ENCODE assay signal across 1 cellular context in the genomic region with DNA sequence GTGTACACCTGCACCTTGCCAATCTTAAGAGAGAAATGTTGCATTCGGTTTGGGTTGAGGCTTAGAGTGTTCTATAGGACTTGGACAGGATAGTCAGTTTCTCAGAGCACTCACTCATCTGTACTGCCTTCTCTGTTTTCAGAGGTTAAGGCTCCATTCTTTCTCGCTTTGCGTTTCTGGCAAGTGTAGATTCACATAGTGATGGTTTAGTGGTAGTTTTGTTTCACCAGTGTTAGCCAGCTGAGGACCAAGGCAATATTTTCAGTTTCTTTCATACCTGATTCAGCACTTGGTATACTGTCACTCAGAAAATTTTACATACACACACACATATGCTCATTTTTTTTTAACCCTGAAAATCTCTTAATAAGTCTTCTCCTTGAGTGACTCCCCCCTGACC.
TF ChIP-seq lines count a peak whose summit lies in the region.

No MANE protein-coding gene starts in this region.

TF ChIP-seq in SK-N-SH treated with all-trans-retinoic acid at 6 μM for 48 hours, 23 proteins besides CTCF, POLR2A, EP300 and RAD21 (continued from another document):
- TF ChIP-seq, protein P1, sequence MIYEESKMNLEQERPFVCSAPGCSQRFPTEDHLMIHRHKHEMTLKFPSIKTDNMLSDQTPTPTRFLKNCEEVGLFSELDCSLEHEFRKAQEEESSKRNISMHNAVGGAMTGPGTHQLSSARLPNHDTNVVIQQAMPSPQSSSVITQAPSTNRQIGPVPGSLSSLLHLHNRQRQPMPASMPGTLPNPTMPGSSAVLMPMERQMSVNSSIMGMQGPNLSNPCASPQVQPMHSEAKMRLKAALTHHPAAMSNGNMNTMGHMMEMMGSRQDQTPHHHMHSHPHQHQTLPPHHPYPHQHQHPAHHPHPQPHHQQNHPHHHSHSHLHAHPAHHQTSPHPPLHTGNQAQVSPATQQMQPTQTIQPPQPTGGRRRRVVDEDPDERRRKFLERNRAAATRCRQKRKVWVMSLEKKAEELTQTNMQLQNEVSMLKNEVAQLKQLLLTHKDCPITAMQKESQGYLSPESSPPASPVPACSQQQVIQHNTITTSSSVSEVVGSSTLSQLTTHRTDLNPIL (CRISPR knock-in tag; IDR thresholded peaks at IDR 0.05; ENCODE audit: low read depth), result no peak
- TF ChIP-seq ZNF565 (CRISPR knock-in tag; conservative IDR thresholded peaks at IDR 0.05; ENCODE audit: low read depth) (no peak), CSRNP3 (CRISPR knock-in tag; IDR thresholded peaks at IDR 0.05) (no peak)
